Comparison of ENCODE assay signal across 1 cellular context in the genomic region with DNA sequence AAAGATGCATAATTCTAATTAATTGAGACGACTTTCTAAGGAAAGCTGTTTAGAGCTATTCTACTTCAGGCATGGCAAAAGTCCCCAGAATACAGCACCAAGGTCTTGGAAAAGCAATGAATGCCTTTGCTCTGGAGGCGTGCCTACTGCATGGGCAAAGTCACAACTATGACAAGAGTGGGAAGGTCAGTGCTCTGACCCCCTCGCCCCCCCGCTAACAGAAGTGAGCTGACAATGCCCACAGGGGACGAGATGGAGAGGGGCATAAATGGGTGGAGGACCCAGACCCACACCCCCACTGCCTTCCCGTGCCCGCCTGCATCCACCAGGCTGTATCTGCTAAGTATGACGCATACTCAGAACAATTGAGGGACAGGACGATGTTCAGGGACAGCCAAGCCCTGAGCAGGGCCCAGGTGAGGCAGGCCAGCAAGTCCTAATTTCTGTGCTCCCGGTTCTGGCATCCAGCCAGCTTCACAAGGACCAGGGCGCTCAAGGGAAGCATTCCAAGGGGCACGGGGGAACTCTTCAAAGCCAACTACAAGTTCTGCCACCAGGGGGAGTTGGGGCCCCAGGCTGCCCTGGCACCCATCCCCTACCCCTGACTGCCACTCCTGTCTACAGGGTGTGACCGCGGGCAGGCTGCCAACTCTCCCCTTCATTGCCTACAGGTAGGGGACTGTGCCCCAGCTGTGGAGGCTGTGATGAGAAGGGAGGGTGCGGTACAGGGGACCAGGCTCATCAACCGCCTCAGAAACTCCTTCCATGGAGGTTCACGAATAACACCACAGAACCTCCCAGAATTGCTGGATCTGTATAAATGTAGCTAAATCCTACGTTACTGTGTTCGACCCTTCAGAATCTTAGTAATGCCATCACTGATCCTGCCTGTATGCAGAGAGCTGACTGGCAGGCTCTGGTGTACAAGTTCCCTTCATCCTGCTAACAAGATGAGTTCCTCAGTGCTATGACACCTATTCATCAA.
A peak's percentile ranks its signal among the peaks of the same experiment; 100 is the strongest.
TF ChIP-seq lines count a peak whose summit lies in the region.

No MANE protein-coding gene starts in this region.

TF ChIP-seq in HEK293, 187 proteins besides CTCF, POLR2A, EP300 and RAD21 (continued from another document and continues in another):
- TF ChIP-seq, protein P1, sequence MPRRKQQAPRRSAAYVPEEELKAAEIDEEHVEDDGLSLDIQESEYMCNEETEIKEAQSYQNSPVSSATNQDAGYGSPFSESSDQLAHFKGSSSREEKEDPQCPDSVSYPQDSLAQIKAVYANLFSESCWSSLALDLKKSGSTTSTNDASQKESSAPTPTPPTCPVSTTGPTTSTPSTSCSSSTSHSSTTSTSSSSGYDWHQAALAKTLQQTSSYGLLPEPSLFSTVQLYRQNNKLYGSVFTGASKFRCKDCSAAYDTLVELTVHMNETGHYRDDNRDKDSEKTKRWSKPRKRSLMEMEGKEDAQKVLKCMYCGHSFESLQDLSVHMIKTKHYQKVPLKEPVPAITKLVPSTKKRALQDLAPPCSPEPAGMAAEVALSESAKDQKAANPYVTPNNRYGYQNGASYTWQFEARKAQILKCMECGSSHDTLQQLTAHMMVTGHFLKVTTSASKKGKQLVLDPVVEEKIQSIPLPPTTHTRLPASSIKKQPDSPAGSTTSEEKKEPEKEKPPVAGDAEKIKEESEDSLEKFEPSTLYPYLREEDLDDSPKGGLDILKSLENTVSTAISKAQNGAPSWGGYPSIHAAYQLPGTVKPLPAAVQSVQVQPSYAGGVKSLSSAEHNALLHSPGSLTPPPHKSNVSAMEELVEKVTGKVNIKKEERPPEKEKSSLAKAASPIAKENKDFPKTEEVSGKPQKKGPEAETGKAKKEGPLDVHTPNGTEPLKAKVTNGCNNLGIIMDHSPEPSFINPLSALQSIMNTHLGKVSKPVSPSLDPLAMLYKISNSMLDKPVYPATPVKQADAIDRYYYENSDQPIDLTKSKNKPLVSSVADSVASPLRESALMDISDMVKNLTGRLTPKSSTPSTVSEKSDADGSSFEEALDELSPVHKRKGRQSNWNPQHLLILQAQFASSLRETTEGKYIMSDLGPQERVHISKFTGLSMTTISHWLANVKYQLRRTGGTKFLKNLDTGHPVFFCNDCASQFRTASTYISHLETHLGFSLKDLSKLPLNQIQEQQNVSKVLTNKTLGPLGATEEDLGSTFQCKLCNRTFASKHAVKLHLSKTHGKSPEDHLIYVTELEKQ (tag by site-specific recombination; IDR thresholded peaks at IDR 0.05; ENCODE audit: borderline replicate concordance), result no peak
- TF ChIP-seq ZNF561 (tag by site-specific recombination; IDR thresholded peaks at IDR 0.05; ENCODE audit: borderline replicate concordance) (peak; percentile 35; the same call in 1 of the 2 replicates), ZNF426 (tag by site-specific recombination; IDR thresholded peaks at IDR 0.05) (no peak), ZSCAN30 (tag by site-specific recombination; IDR thresholded peaks at IDR 0.05) (peak; percentile 70; the same call in 1 of the 2 replicates), ZNF214 (tag by site-specific recombination; IDR thresholded peaks at IDR 0.05; ENCODE audit: borderline replicate concordance) (no peak), KLF8 (tag by site-specific recombination; IDR thresholded peaks at IDR 0.05) (no peak), ZNF544 (tag by site-specific recombination; IDR thresholded peaks at IDR 0.05) (0 out of 2 replicates have a peak, but pooled peaks have one; percentile 29), ZIC2 (tag by site-specific recombination; IDR thresholded peaks at IDR 0.05) (peak; percentile 48; the same call in 1 of the 2 replicates), ZNF175 (tag by site-specific recombination; IDR thresholded peaks at IDR 0.05) (no peak), ZNF133 (tag by site-specific recombination; IDR thresholded peaks at IDR 0.05) (no peak), ZNF654 (tag by site-specific recombination; IDR thresholded peaks at IDR 0.05; ENCODE audit: low read depth) (peak; percentile 44), ZNF19 (tag by site-specific recombination; IDR thresholded peaks at IDR 0.05; ENCODE audit: low read depth) (no peak), ZNF664 (tag by site-specific recombination; IDR thresholded peaks at IDR 0.05) (no peak), ZBTB21 (tag by site-specific recombination; IDR thresholded peaks at IDR 0.05) (no peak), ZNF747 (tag by site-specific recombination; IDR thresholded peaks at IDR 0.05) (no peak), ZNF37A (tag by site-specific recombination; IDR thresholded peaks at IDR 0.05) (no peak), ZNF530 (tag by site-specific recombination; IDR thresholded peaks at IDR 0.05; ENCODE audit: low read depth) (no peak), ZNF670 (tag by site-specific recombination; IDR thresholded peaks at IDR 0.05; ENCODE audit: low read depth) (no peak), ZEB2 (tag by site-specific recombination; IDR thresholded peaks at IDR 0.05) (peak; percentile 60), ZNF792 (tag by site-specific recombination; IDR thresholded peaks at IDR 0.05) (no peak), ZNF521 (tag by site-specific recombination; IDR thresholded peaks at IDR 0.05) (no peak), ZNF416 (tag by site-specific recombination; IDR thresholded peaks at IDR 0.05) (no peak), SALL2 (tag by site-specific recombination; IDR thresholded peaks at IDR 0.05; ENCODE audit: borderline replicate concordance) (no peak), ZNF155 (tag by site-specific recombination; IDR thresholded peaks at IDR 0.05) (no peak), BCL11B (tag by site-specific recombination; IDR thresholded peaks at IDR 0.05; ENCODE audit: low read depth) (no peak), ZNF660 (tag by site-specific recombination; IDR thresholded peaks at IDR 0.05) (peak; percentile 52), ZNF169 (tag by site-specific recombination; IDR thresholded peaks at IDR 0.05) (no peak), ZNF555 (tag by site-specific recombination; conservative IDR thresholded peaks at IDR 0.05) (no peak), ZNF184 (tag by site-specific recombination; IDR thresholded peaks at IDR 0.05) (no peak), TCF7L2 (IDR thresholded peaks at IDR 0.05; ENCODE audit: borderline replicate concordance, low read depth, low read length) (no peak), ZFP37 (tag by site-specific recombination; IDR thresholded peaks at IDR 0.05) (no peak), ZNF843 (tag by site-specific recombination; IDR thresholded peaks at IDR 0.05) (no peak), ZNF791 (tag by site-specific recombination; IDR thresholded peaks at IDR 0.05) (no peak), GLI2 (tag by site-specific recombination; IDR thresholded peaks at IDR 0.05; ENCODE audit: borderline replicate concordance, low read depth) (no peak), ZNF341 (tag by site-specific recombination; IDR thresholded peaks at IDR 0.05; ENCODE audit: low read depth) (no peak), ZNF302 (tag by site-specific recombination; IDR thresholded peaks at IDR 0.05; ENCODE audit: low read depth) (no peak), ZBTB17 (tag by site-specific recombination; IDR thresholded peaks at IDR 0.05) (peak; percentile 59), ZNF114 (tag by site-specific recombination; IDR thresholded peaks at IDR 0.05) (no peak)
- TF ChIP-seq, protein P2, sequence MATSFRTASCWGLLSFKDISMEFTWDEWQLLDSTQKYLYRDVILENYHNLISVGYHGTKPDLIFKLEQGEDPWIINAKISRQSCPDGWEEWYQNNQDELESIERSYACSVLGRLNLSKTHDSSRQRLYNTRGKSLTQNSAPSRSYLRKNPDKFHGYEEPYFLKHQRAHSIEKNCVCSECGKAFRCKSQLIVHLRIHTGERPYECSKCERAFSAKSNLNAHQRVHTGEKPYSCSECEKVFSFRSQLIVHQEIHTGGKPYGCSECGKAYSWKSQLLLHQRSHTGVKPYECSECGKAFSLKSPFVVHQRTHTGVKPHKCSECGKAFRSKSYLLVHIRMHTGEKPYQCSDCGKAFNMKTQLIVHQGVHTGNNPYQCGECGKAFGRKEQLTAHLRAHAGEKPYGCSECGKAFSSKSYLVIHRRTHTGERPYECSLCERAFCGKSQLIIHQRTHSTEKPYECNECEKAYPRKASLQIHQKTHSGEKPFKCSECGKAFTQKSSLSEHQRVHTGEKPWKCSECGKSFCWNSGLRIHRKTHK (tag by site-specific recombination; IDR thresholded peaks at IDR 0.05), result no peak
- TF ChIP-seq, protein P3, sequence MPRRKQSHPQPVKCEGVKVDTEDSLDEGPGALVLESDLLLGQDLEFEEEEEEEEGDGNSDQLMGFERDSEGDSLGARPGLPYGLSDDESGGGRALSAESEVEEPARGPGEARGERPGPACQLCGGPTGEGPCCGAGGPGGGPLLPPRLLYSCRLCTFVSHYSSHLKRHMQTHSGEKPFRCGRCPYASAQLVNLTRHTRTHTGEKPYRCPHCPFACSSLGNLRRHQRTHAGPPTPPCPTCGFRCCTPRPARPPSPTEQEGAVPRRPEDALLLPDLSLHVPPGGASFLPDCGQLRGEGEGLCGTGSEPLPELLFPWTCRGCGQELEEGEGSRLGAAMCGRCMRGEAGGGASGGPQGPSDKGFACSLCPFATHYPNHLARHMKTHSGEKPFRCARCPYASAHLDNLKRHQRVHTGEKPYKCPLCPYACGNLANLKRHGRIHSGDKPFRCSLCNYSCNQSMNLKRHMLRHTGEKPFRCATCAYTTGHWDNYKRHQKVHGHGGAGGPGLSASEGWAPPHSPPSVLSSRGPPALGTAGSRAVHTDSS (tag by site-specific recombination; IDR thresholded peaks at IDR 0.05), result no peak
- TF ChIP-seq, protein P4, sequence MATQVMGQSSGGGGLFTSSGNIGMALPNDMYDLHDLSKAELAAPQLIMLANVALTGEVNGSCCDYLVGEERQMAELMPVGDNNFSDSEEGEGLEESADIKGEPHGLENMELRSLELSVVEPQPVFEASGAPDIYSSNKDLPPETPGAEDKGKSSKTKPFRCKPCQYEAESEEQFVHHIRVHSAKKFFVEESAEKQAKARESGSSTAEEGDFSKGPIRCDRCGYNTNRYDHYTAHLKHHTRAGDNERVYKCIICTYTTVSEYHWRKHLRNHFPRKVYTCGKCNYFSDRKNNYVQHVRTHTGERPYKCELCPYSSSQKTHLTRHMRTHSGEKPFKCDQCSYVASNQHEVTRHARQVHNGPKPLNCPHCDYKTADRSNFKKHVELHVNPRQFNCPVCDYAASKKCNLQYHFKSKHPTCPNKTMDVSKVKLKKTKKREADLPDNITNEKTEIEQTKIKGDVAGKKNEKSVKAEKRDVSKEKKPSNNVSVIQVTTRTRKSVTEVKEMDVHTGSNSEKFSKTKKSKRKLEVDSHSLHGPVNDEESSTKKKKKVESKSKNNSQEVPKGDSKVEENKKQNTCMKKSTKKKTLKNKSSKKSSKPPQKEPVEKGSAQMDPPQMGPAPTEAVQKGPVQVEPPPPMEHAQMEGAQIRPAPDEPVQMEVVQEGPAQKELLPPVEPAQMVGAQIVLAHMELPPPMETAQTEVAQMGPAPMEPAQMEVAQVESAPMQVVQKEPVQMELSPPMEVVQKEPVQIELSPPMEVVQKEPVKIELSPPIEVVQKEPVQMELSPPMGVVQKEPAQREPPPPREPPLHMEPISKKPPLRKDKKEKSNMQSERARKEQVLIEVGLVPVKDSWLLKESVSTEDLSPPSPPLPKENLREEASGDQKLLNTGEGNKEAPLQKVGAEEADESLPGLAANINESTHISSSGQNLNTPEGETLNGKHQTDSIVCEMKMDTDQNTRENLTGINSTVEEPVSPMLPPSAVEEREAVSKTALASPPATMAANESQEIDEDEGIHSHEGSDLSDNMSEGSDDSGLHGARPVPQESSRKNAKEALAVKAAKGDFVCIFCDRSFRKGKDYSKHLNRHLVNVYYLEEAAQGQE (tag by site-specific recombination; IDR thresholded peaks at IDR 0.05), result no peak
- TF ChIP-seq, protein P5, sequence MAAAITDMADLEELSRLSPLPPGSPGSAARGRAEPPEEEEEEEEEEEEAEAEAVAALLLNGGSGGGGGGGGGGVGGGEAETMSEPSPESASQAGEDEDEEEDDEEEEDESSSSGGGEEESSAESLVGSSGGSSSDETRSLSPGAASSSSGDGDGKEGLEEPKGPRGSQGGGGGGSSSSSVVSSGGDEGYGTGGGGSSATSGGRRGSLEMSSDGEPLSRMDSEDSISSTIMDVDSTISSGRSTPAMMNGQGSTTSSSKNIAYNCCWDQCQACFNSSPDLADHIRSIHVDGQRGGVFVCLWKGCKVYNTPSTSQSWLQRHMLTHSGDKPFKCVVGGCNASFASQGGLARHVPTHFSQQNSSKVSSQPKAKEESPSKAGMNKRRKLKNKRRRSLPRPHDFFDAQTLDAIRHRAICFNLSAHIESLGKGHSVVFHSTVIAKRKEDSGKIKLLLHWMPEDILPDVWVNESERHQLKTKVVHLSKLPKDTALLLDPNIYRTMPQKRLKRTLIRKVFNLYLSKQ (tag by site-specific recombination; IDR thresholded peaks at IDR 0.05; ENCODE audit: borderline replicate concordance), result no peak
- TF ChIP-seq, protein P6, sequence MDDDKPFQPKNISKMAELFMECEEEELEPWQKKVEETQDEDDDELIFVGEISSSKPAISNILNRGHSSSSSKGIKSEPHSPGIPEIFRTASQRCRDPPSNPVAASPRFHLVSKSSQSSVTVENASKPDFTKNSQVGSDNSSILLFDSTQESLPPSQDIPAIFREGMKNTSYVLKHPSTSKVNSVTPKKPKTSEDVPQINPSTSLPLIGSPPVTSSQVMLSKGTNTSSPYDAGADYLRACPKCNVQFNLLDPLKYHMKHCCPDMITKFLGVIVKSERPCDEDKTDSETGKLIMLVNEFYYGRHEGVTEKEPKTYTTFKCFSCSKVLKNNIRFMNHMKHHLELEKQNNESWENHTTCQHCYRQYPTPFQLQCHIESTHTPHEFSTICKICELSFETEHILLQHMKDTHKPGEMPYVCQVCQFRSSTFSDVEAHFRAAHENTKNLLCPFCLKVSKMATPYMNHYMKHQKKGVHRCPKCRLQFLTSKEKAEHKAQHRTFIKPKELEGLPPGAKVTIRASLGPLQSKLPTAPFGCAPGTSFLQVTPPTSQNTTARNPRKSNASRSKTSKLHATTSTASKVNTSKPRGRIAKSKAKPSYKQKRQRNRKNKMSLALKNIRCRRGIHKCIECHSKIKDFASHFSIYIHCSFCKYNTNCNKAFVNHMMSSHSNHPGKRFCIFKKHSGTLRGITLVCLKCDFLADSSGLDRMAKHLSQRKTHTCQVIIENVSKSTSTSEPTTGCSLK (tag by site-specific recombination; IDR thresholded peaks at IDR 0.05), result no peak
- TF ChIP-seq, protein P7, sequence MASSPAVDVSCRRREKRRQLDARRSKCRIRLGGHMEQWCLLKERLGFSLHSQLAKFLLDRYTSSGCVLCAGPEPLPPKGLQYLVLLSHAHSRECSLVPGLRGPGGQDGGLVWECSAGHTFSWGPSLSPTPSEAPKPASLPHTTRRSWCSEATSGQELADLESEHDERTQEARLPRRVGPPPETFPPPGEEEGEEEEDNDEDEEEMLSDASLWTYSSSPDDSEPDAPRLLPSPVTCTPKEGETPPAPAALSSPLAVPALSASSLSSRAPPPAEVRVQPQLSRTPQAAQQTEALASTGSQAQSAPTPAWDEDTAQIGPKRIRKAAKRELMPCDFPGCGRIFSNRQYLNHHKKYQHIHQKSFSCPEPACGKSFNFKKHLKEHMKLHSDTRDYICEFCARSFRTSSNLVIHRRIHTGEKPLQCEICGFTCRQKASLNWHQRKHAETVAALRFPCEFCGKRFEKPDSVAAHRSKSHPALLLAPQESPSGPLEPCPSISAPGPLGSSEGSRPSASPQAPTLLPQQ (tag by site-specific recombination; IDR thresholded peaks at IDR 0.05), result peak; percentile 59; the same call in 1 of the 2 replicates
- TF ChIP-seq, protein P8, sequence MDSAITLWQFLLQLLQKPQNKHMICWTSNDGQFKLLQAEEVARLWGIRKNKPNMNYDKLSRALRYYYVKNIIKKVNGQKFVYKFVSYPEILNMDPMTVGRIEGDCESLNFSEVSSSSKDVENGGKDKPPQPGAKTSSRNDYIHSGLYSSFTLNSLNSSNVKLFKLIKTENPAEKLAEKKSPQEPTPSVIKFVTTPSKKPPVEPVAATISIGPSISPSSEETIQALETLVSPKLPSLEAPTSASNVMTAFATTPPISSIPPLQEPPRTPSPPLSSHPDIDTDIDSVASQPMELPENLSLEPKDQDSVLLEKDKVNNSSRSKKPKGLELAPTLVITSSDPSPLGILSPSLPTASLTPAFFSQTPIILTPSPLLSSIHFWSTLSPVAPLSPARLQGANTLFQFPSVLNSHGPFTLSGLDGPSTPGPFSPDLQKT (IDR thresholded peaks at IDR 0.05; ENCODE audit: borderline replicate concordance, low read depth, low read length), result no peak
